In the genomic region with DNA sequence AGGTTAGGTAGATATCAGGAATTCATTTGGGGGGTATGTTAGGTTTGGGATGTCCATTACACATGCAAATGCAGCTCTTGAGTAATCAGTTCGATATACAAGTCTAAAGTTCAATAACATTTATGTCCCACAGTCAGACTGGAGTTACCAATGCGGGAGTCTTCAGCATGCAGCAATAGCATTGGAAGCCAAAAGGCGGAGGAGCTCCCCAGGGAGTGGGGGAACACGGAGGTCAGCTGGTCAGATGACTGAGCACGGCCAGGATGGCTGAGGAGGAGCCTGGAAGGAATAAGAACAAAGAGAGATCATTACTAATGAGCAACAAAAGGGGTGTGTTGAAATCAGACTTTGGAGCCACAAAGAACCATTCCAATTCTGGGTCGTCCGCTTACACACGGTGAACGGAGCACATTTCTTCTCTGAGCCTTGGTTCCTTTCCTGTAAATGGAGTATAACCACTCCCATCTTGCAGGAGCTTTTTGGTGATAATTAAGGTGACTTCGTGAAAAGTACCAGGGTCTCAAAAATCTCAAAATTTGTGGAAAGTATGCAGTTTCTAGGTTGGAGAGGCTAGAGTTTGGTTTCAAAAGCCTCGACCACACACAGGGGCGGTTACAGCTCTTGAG, we compare ENCODE assay signal across 1 cellular context.
TF ChIP-seq lines count a peak whose summit lies in the region.

No MANE protein-coding gene starts in this region.

TF ChIP-seq in SK-N-SH, 30 proteins besides CTCF, POLR2A, EP300 and RAD21 (continued from another document):
- TF ChIP-seq, protein P1, sequence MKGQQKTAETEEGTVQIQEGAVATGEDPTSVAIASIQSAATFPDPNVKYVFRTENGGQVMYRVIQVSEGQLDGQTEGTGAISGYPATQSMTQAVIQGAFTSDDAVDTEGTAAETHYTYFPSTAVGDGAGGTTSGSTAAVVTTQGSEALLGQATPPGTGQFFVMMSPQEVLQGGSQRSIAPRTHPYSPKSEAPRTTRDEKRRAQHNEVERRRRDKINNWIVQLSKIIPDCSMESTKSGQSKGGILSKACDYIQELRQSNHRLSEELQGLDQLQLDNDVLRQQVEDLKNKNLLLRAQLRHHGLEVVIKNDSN (IDR thresholded peaks at IDR 0.05; ENCODE audit: borderline replicate concordance, low read depth): no peak
- no peak for TF ChIP-seq GABPA (IDR thresholded peaks at IDR 0.05; ENCODE audit: low read depth)
- TF ChIP-seq, protein P2, sequence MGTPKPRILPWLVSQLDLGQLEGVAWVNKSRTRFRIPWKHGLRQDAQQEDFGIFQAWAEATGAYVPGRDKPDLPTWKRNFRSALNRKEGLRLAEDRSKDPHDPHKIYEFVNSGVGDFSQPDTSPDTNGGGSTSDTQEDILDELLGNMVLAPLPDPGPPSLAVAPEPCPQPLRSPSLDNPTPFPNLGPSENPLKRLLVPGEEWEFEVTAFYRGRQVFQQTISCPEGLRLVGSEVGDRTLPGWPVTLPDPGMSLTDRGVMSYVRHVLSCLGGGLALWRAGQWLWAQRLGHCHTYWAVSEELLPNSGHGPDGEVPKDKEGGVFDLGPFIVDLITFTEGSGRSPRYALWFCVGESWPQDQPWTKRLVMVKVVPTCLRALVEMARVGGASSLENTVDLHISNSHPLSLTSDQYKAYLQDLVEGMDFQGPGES (IDR thresholded peaks at IDR 0.05; ENCODE audit: low read depth, low read length): no peak
- TF ChIP-seq POLR2AphosphoS5 (IDR thresholded peaks at IDR 0.05; ENCODE audit: low read depth, low read length): no peak
- TF ChIP-seq TCF12 (IDR thresholded peaks at IDR 0.05): no peak
- TF ChIP-seq RXRA (IDR thresholded peaks at IDR 0.05; ENCODE audit: borderline replicate concordance, low read depth): no peak
- TF ChIP-seq, protein P3, sequence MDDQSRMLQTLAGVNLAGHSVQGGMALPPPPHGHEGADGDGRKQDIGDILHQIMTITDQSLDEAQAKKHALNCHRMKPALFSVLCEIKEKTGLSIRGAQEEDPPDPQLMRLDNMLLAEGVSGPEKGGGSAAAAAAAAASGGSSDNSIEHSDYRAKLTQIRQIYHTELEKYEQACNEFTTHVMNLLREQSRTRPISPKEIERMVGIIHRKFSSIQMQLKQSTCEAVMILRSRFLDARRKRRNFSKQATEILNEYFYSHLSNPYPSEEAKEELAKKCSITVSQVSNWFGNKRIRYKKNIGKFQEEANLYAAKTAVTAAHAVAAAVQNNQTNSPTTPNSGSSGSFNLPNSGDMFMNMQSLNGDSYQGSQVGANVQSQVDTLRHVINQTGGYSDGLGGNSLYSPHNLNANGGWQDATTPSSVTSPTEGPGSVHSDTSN (IDR thresholded peaks at IDR 0.05): no peak
- no peak for TF ChIP-seq FOXJ3 (CRISPR knock-in tag; IDR thresholded peaks at IDR 0.05)
- TF ChIP-seq ELF1 (IDR thresholded peaks at IDR 0.05): no peak
